Comparison of ENCODE assay signal across 8 cellular contexts in genomic region chr17:28895794-28896447, GRCh38. TPM values are rescaled to one million over a fixed set of nuclear protein-coding genes. Genes with fewer than 3 reads are reported as not detected.
DNase-seq lines count a peak whose midpoint lies in the region; ATAC-seq, FAIRE-seq and TF ChIP-seq lines count a peak whose summit lies in the region.

No MANE protein-coding gene starts in this region.

- no peak for TF ChIP-seq POLR2A in suprapubic skin (IDR thresholded peaks at IDR 0.05)

- H3K9me3 ChIP-seq in kidney (ENCODE audit: control insufficient read depth in 1 of 2, low read length in 2 of 2) (no peaks in the 10 kb centered on the region), suprapubic skin (no peaks in the 10 kb centered on the region)

- peak overlapping the region; percentile 89 to 94 for H3K9ac ChIP-seq in kidney (ENCODE audit: low read length in 2 of 2)

- 38% methylated on average over 3 of the region's 3 CpGs for WGBS in suprapubic skin

- TF ChIP-seq EP300 in suprapubic skin (IDR thresholded peaks at IDR 0.05): no peak

- H3K36me3 Mint-ChIP-seq in activated CD4-positive, alpha-beta T cell treated with anti-CD3 and anti-CD28 coated beads for 36 hours (ENCODE audit: low read depth): peaks cover 38% of the 10 kb centered on the region
- peaks cover 12% of the 10 kb centered on the region for H3K36me3 Mint-ChIP-seq in activated naive CD8-positive, alpha-beta T cell

- no peak for FAIRE-seq in kidney (lab: Jason Lieb, UNC)

- H3K4me1 ChIP-seq in kidney (ENCODE audit: control insufficient read depth in 1 of 2, insufficient read depth in 1 of 2, low read depth in 1 of 2, low read length in 2 of 2): peaks cover 29 to 36% of the 10 kb centered on the region in 2 donors
- peaks cover 52% of the 10 kb centered on the region for H3K4me1 ChIP-seq in suprapubic skin

- H3K4me1 Mint-ChIP-seq in activated CD4-positive, alpha-beta T cell treated with anti-CD3 and anti-CD28 coated beads for 36 hours: peaks cover 76% of the 10 kb centered on the region
- H3K4me1 Mint-ChIP-seq in activated naive CD8-positive, alpha-beta T cell (ENCODE audit: low read depth): peaks cover 73% of the 10 kb centered on the region

- H3K36me3 ChIP-seq in kidney (ENCODE audit: control insufficient read depth in 1 of 2, insufficient read depth in 2 of 2, low read length in 2 of 2) (no peaks in the 10 kb centered on the region), suprapubic skin (no peaks in the 10 kb centered on the region)

- H3K4me3 Mint-ChIP-seq in activated CD4-positive, alpha-beta T cell treated with anti-CD3 and anti-CD28 coated beads for 36 hours: peak overlapping the region; percentile 93
- H3K4me3 Mint-ChIP-seq in activated naive CD8-positive, alpha-beta T cell: peak overlapping the region; percentile 93

- POLR2A ChIA-PET in activated CD4-positive, alpha-beta T cell treated with anti-CD3 and anti-CD28 coated beads for 36 hours (lab: Charles Lee): interaction anchor here (0.7 kb wide), 1 partner anchor 154 kb away, joined by 3 read pairs; no protein-coding TSS in a partner anchor

- TF ChIP-seq CTCF in kidney (IDR thresholded peaks at IDR 0.05; ENCODE audit: borderline replicate concordance, extremely low read depth, insufficient read depth): no peak
- no peak for TF ChIP-seq CTCF in suprapubic skin (IDR thresholded peaks at IDR 0.05)

- H3K27ac ChIP-seq in kidney (ENCODE audit: low read depth in 2 of 2, low read length in 2 of 2) (peak overlapping the region; percentile 90 to 97), suprapubic skin (peak overlapping the region; percentile 96)

- H3K27me3 ChIP-seq in suprapubic skin: no peaks in the 10 kb centered on the region

- no peak for ATAC-seq in activated CD4-positive, alpha-beta T cell treated with anti-CD3 and anti-CD28 coated beads for 36 hours

- no peaks in the 10 kb centered on the region for H3K27me3 Mint-ChIP-seq in activated CD4-positive, alpha-beta T cell treated with anti-CD3 and anti-CD28 coated beads for 36 hours
- no peaks in the 10 kb centered on the region for H3K27me3 Mint-ChIP-seq in activated naive CD8-positive, alpha-beta T cell

- H3K27ac Mint-ChIP-seq in activated CD4-positive, alpha-beta T cell treated with anti-CD3 and anti-CD28 coated beads for 36 hours: peak overlapping the region; percentile 90
- H3K27ac Mint-ChIP-seq in activated naive CD8-positive, alpha-beta T cell: peak overlapping the region; percentile 92

- intact Hi-C loops in activated CD4-positive, alpha-beta T cell treated with anti-CD3 and anti-CD28 coated beads for 36 hours (cut with DNase I, micrococcal nuclease): loop anchor here in 1 of 2 experiments (2.0 kb wide), 2 partner anchors 41 to 133 kb away; partner anchors contain the start of gene ERAL1
- intact Hi-C loops in kidney (cut with DNase I): no loop called here

- CTCF ChIA-PET in activated CD4-positive, alpha-beta T cell treated with anti-CD3 and anti-CD28 coated beads for 36 hours (lab: Charles Lee): interaction anchor here (0.6 to 2.1 kb wide), 11 partner anchors 13 to 169 kb away, joined by 3 to 8 read pairs (median 4); partner anchors contain the start of genes FAM222B and PHF12

- no peaks in the 10 kb centered on the region for H3K9me3 Mint-ChIP-seq in activated CD4-positive, alpha-beta T cell treated with anti-CD3 and anti-CD28 coated beads for 36 hours (ENCODE audit: low read depth)
- H3K9me3 Mint-ChIP-seq in activated naive CD8-positive, alpha-beta T cell (ENCODE audit: low read depth): no peaks in the 10 kb centered on the region

- peak; percentile 45 for DNase-seq in activated CD4-positive, alpha-beta T cell treated with anti-CD3 and anti-CD28 coated beads for 36 hours
- no peak for DNase-seq in activated CD4-positive, alpha-beta T cell treated with anti-CD3 and anti-CD28 coated beads for 48 hours
- no peak for DNase-seq in kidney
- no peak for DNase-seq in suprapubic skin (ENCODE audit: low spot score in 2 of 2)
- no peak for DNase-seq in stimulated activated CD4-positive, alpha-beta T cell treated with anti-CD3 and anti-CD28 coated beads, Interleukin-2, amount 100 ng/mL, for 48 hours
- DNase-seq in OCI-M1 (lab: John Stamatoyannopoulos, UW): no peak
- DNase-seq in NCI-H2171 (lab: John Stamatoyannopoulos, UW): no peak

- H3K4me3 ChIP-seq in kidney (ENCODE audit: low read length in 2 of 2) (peak overlapping the region; percentile 72 to 87), suprapubic skin (peak overlapping the region; percentile 91)

RNA-seq across cellular contexts. Expression of gene FLOT2, which starts 1.6 kb away (rescaled TPM):
- 10 to 100 TPM; 81.3 to 88.4 TPM for total RNA-seq in activated CD4-positive, alpha-beta T cell treated with anti-CD3 and anti-CD28 coated beads for 36 hours
- total RNA-seq in kidney: 260 TPM
- 200 TPM for polyA plus RNA-seq in kidney (ENCODE audit: insufficient read depth, low read depth, low replicate concordance)
- total RNA-seq in suprapubic skin: 10 to 100 TPM; 41.7 to 57.5 (median 52.3) TPM

RNA-seq across cellular contexts. Expression of gene DHRS13, which starts 7.0 kb away (rescaled TPM):
- total RNA-seq in activated CD4-positive, alpha-beta T cell treated with anti-CD3 and anti-CD28 coated beads for 36 hours: 10 to 100 TPM; 23.3 to 29.5 TPM
- total RNA-seq in kidney: 29.5 TPM
- polyA plus RNA-seq in kidney (ENCODE audit: insufficient read depth, low read depth, low replicate concordance): 21.6 TPM
- 10 to 100 TPM; 15.1 to 26.8 (median 20.2) TPM for total RNA-seq in suprapubic skin

RNA-seq across cellular contexts. Expression of gene ERAL1, which starts 41.1 kb away (rescaled TPM):
- total RNA-seq in activated CD4-positive, alpha-beta T cell treated with anti-CD3 and anti-CD28 coated beads for 36 hours: 10 to 100 TPM; 51.5 to 74.8 TPM
- 29.5 TPM for total RNA-seq in kidney
- polyA plus RNA-seq in kidney (ENCODE audit: insufficient read depth, low read depth, low replicate concordance): 71.6 TPM
- 10 to 100 TPM; 42.2 to 61.4 (median 45.0) TPM for total RNA-seq in suprapubic skin

RNA-seq across cellular contexts. Expression of gene FAM222B, which starts 53.3 kb away (rescaled TPM):
- total RNA-seq in activated CD4-positive, alpha-beta T cell treated with anti-CD3 and anti-CD28 coated beads for 36 hours: 10 to 100 TPM; 16.8 to 20.8 TPM
- total RNA-seq in kidney: 31.0 TPM
- 13.0 TPM for polyA plus RNA-seq in kidney (ENCODE audit: insufficient read depth, low read depth, low replicate concordance)
- 10 to 100 TPM; 12.1 to 20.7 (median 17.8) TPM for total RNA-seq in suprapubic skin

RNA-seq across cellular contexts. Expression of gene PHF12, which starts 55.4 kb away (rescaled TPM):
- total RNA-seq in activated CD4-positive, alpha-beta T cell treated with anti-CD3 and anti-CD28 coated beads for 36 hours: 10 to 100 TPM; 48.6 to 52.3 TPM
- 50.4 TPM for total RNA-seq in kidney
- 8.8 TPM for polyA plus RNA-seq in kidney (ENCODE audit: insufficient read depth, low read depth, low replicate concordance)
- 10 to 100 TPM; 24.4 to 80.9 (median 35.4) TPM for total RNA-seq in suprapubic skin
